ENCODE assay signal across 9 cellular contexts in the genomic region with DNA sequence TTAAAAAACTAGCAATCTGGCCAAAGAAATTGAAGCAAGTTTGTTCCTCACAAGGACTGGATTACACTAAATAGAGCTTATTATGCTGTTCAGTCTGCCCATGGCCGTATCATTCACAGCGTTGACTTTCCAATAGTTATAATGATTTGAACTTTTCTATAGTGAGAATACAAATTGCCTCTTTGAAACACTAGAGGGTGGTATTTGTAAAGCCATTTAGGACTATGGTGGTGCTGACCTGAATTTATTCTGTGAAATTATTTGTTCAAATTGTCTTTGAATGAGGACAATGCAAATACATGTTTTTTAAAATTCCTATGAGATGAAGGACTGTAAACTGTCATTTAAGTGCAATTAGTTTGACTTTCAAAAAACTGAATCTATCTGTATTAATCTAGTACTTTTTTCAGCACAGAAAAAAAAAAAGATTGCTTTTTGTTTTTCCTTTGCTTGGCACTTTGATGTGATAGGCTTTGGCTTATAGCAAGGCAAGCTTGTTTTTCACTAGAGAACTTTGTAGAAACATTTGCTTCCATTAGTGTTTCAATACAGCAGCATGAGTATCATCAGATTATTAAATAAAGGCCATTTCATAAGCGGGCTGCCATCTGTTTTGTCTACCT.
DNase-seq lines count a peak whose midpoint lies in the region; ATAC-seq, FAIRE-seq and TF ChIP-seq lines count a peak whose summit lies in the region.
"Had no signal": no experiment of that assay in that cellular context is flagged by ENCODE, and none has a peak within 500 bp of the region (broad histone marks: within the 10 kb centered on the region; RNA-seq: fewer than 3 reads in every experiment).

No MANE protein-coding gene starts in this region.

- peak; percentile 13 for FAIRE-seq in TTC549 (lab: Jason Lieb, UNC)

- DNase-seq in AG08396 (ENCODE audit: low spot score) (peak; percentile 23), LNCaP clone FGC (ENCODE audit: low read depth) (peak; percentile 10), kidney glomerular epithelial cell (lab: John Stamatoyannopoulos, UW) (peak; percentile 16), activated T-cell treated with anti-CD3 and anti-CD28 coated beads for 4 hours (no peak)
- no peak for DNase-seq in activated CD4-positive, alpha-beta memory T cell treated with anti-CD3 and anti-CD28 coated beads for 36 hours
- DNase-seq in activated CD4-positive, alpha-beta T cell treated with anti-CD3 and anti-CD28 coated beads for 4 hours, result no peak

- intact Hi-C loops in activated CD4-positive, alpha-beta memory T cell treated with anti-CD3 and anti-CD28 coated beads for 36 hours (cut with micrococcal nuclease), result loop anchor here (2.0 kb wide), 2 partner anchors 629 to 701 kb away; no protein-coding TSS in a partner anchor

- peak; percentile 58 for TF ChIP-seq CTCF in LNCaP clone FGC (IDR thresholded peaks at IDR 0.05; ENCODE audit: control insufficient read depth, extremely low read depth, insufficient read depth)

- no peak overlapping the region for H3K4me3 ChIP-seq in LNCaP clone FGC (ENCODE audit: low read depth, low read length)

- POLR2A ChIA-PET in activated CD4-positive, alpha-beta memory T cell treated with anti-CD3 and anti-CD28 coated beads for 36 hours (lab: Charles Lee), result no interaction called here

- no peaks in the 10 kb centered on the region for H3K9me3 Mint-ChIP-seq in activated CD4-positive, alpha-beta memory T cell treated with anti-CD3 and anti-CD28 coated beads for 36 hours
- H3K9me3 Mint-ChIP-seq: central memory CD8-positive, alpha-beta T cell had no signal

- H3K36me3 Mint-ChIP-seq in activated CD4-positive, alpha-beta memory T cell treated with anti-CD3 and anti-CD28 coated beads for 36 hours, result no peaks in the 10 kb centered on the region

- no peak overlapping the region for H3K27ac Mint-ChIP-seq in activated CD4-positive, alpha-beta memory T cell treated with anti-CD3 and anti-CD28 coated beads for 36 hours

- no peaks in the 10 kb centered on the region for H3K27me3 Mint-ChIP-seq in activated CD4-positive, alpha-beta memory T cell treated with anti-CD3 and anti-CD28 coated beads for 36 hours
- H3K27me3 Mint-ChIP-seq: central memory CD8-positive, alpha-beta T cell had no signal

- ATAC-seq in GM18909 (IDR thresholded peaks at IDR 0.05; ENCODE audit: poor library complexity, unreplicated experiment), result peak; percentile 51

- no peak overlapping the region for H3K4me3 Mint-ChIP-seq in activated CD4-positive, alpha-beta memory T cell treated with anti-CD3 and anti-CD28 coated beads for 36 hours
- H3K4me3 Mint-ChIP-seq: central memory CD8-positive, alpha-beta T cell had no signal

- CTCF ChIA-PET in activated CD4-positive, alpha-beta memory T cell treated with anti-CD3 and anti-CD28 coated beads for 36 hours (lab: Charles Lee), result interaction anchor here (0.6 to 0.7 kb wide), 3 partner anchors 851 to 1814 kb away, joined by 4 to 8 read pairs (median 5); no protein-coding TSS in a partner anchor

- H3K4me1 Mint-ChIP-seq in activated CD4-positive, alpha-beta memory T cell treated with anti-CD3 and anti-CD28 coated beads for 36 hours (ENCODE audit: low read depth), result no peaks in the 10 kb centered on the region
- H3K4me1 Mint-ChIP-seq: central memory CD8-positive, alpha-beta T cell had no signal

Comparison
In these comparisons a context has a peak if more than half of its experiments do, and no peak if none do; other contexts are left out.
1. DNase-seq: peak in AG08396 (single experiment), LNCaP clone FGC (single experiment) and kidney glomerular epithelial cell (single experiment); none in activated CD4-positive, alpha-beta memory T cell treated with anti-CD3 and anti-CD28 coated beads for 36 hours (single experiment), activated CD4-positive, alpha-beta T cell treated with anti-CD3 and anti-CD28 coated beads for 4 hours (0 of 2) and activated T-cell treated with anti-CD3 and anti-CD28 coated beads for 4 hours (single experiment).